1 cellular context compared by ENCODE assay signal in the genomic region with DNA sequence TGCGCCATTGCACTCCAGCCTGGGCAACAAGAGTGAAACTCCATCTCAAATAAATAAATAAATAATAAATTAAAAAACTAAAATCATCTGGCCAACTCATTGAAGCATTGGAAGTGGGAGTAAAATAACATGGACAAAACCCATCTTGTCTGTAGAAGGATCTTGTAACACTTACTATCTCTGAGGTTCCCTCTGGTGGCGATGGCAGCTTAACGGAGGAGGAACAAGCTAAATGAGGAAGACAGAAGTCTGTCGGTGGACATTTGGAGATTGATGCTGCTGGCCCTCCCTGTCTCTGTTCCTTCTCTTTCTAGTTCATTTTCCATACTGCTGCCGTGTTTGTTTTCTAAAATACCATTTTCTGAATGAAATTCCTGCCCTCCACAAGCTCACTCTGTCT.
TF ChIP-seq lines count a peak whose summit lies in the region.

No MANE protein-coding gene starts in this region.

TF ChIP-seq in H1, 55 proteins besides CTCF, POLR2A, EP300 and RAD21 (continued from another document):
- TF ChIP-seq CHD7 (IDR thresholded peaks at IDR 0.05; ENCODE audit: insufficient replicate concordance, low read length): no peak
- no peak for TF ChIP-seq EGR1 (IDR thresholded peaks at IDR 0.05; ENCODE audit: borderline replicate concordance, low read depth, low read length)
- TF ChIP-seq, protein P1, sequence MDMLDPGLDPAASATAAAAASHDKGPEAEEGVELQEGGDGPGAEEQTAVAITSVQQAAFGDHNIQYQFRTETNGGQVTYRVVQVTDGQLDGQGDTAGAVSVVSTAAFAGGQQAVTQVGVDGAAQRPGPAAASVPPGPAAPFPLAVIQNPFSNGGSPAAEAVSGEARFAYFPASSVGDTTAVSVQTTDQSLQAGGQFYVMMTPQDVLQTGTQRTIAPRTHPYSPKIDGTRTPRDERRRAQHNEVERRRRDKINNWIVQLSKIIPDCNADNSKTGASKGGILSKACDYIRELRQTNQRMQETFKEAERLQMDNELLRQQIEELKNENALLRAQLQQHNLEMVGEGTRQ (IDR thresholded peaks at IDR 0.05; ENCODE audit: low read length): no peak
- no peak for TF ChIP-seq JUND (IDR thresholded peaks at IDR 0.05; ENCODE audit: low read length)
- TF ChIP-seq GABPA (IDR thresholded peaks at IDR 0.05; ENCODE audit: borderline replicate concordance, insufficient read depth, low read length): no peak
- TF ChIP-seq CEBPB (IDR thresholded peaks at IDR 0.05; ENCODE audit: low read depth, low read length): no peak
TF ChIP-seq in H1: peak in this region for 0.
